8 cellular contexts compared by ENCODE assay signal in genomic region chr1:117605811-117606607, GRCh38. TPM values are rescaled to one million over a fixed set of nuclear protein-coding genes. Genes with fewer than 3 reads are reported as not detected.
DNase-seq lines count a peak whose midpoint lies in the region; FAIRE-seq and TF ChIP-seq lines count a peak whose summit lies in the region.

TSS of gene TENT5C (plus strand) at chr1:117606048. CDS start at chr1:117622869, 16,821 bp downstream.

- peak within 1 kb of the TSS; percentile 59 for H2AFZ ChIP-seq in neural cell (ENCODE audit: low read depth, low read length)

- H3K36me3 ChIP-seq in HAP-1 (replicated peaks) (no peaks in the 10 kb centered on the region), MG63 (no peaks in the 10 kb centered on the region), neural cell (ENCODE audit: insufficient read depth, low read length) (no peaks in the 10 kb centered on the region)

- peaks cover 39% of the 10 kb centered on the region for H3K4me1 Mint-ChIP-seq in stimulated activated naive CD8-positive, alpha-beta T cell treated with anti-CD3 and anti-CD28 coated beads, Interleukin-15, Interleukin-2, amounts not matched to agents 100 ng/mL and 50 ng/mL, for 24 hours (ENCODE audit: low read depth)

- H3K9me2 ChIP-seq in neural cell (ENCODE audit: insufficient read depth, low read length) = no peaks in the 10 kb centered on the region

- H3F3A ChIP-seq in neural cell (ENCODE audit: insufficient read depth, low read length, poor library complexity, severe bottlenecking) = no peaks in the 10 kb centered on the region

- H3K4me1 ChIP-seq in HAP-1 = no peaks in the 10 kb centered on the region

- H3K4me3 Mint-ChIP-seq in stimulated activated naive CD8-positive, alpha-beta T cell treated with anti-CD3 and anti-CD28 coated beads, Interleukin-15, Interleukin-2, amounts not matched to agents 100 ng/mL and 50 ng/mL, for 24 hours = peak within 1 kb of the TSS; percentile 95

- no peaks in the 10 kb centered on the region for H4K20me1 ChIP-seq in neural cell (ENCODE audit: insufficient read depth)

- no peaks in the 10 kb centered on the region for H3K36me3 Mint-ChIP-seq in stimulated activated naive CD8-positive, alpha-beta T cell treated with anti-CD3 and anti-CD28 coated beads, Interleukin-15, Interleukin-2, amounts not matched to agents 100 ng/mL and 50 ng/mL, for 24 hours (ENCODE audit: low read depth)

- no peaks in the 10 kb centered on the region for H3K27me3 Mint-ChIP-seq in stimulated activated naive CD8-positive, alpha-beta T cell treated with anti-CD3 and anti-CD28 coated beads, Interleukin-15, Interleukin-2, amounts not matched to agents 100 ng/mL and 50 ng/mL, for 24 hours

- no peaks in the 10 kb centered on the region for H3K9me3 Mint-ChIP-seq in stimulated activated naive CD8-positive, alpha-beta T cell treated with anti-CD3 and anti-CD28 coated beads, Interleukin-15, Interleukin-2, amounts not matched to agents 100 ng/mL and 50 ng/mL, for 24 hours

- H3K9ac ChIP-seq in neural cell (ENCODE audit: low read length) = peak within 1 kb of the TSS; percentile 50

- no peak within 1 kb of the TSS for H3K27ac ChIP-seq in neural cell (ENCODE audit: low read length)

- TF ChIP-seq EP300 in neural cell (conservative IDR thresholded peaks at IDR 0.05; ENCODE audit: poor library complexity, severe bottlenecking) = no peak

- H3K9me3 ChIP-seq in HAP-1 = no peaks in the 10 kb centered on the region
- H3K9me3 ChIP-seq in MG63 = no peaks in the 10 kb centered on the region
- no peaks in the 10 kb centered on the region for H3K9me3 ChIP-seq in neural cell (ENCODE audit: low read length)

- H3K27ac Mint-ChIP-seq in stimulated activated naive CD8-positive, alpha-beta T cell treated with anti-CD3 and anti-CD28 coated beads, Interleukin-15, Interleukin-2, amounts not matched to agents 100 ng/mL and 50 ng/mL, for 24 hours = peak within 1 kb of the TSS; percentile 94

- H3K4me2 ChIP-seq in neural cell (ENCODE audit: low read length) = peak within 1 kb of the TSS; percentile 75

- TF ChIP-seq CTCF in foreskin fibroblast (IDR thresholded peaks at IDR 0.05; ENCODE audit: low read depth, low read length) (no peak), neural cell (IDR thresholded peaks at IDR 0.05; ENCODE audit: poor library complexity, severe bottlenecking) (no peak)

- FAIRE-seq in G401.6 (lab: Jason Lieb, UNC) = peak; percentile 85

- in situ Hi-C loops in HAP-1 (cut with MboI; ENCODE audit: low sequenced_read_pairs) = no loop called here

- no peaks in the 10 kb centered on the region for H3K79me2 ChIP-seq in neural cell (replicated peaks; ENCODE audit: insufficient read depth, low read length)

- H3K27me3 ChIP-seq in HAP-1 (ENCODE audit: low read depth) (peaks cover 17% of the 10 kb centered on the region), MG63 (no peaks in the 10 kb centered on the region), neural cell (ENCODE audit: insufficient read depth, low read depth, low read length) (peaks cover 37% of the 10 kb centered on the region)

- TF ChIP-seq RAD21 in neural cell (conservative IDR thresholded peaks at IDR 0.05) = no peak

- DNase-seq in HAP-1 (ENCODE audit: low spot score in 2 of 2) = peak; percentile 91 to 97
- DNase-seq in MG63 = peak; percentile 96
- DNase-seq in SHP77 (lab: John Stamatoyannopoulos, UW) = peak; percentile 95 to 96
- DNase-seq in activated effector memory CD4-positive, alpha-beta T cell treated with anti-CD3 and anti-CD28 coated beads, Interleukin-2, amount 50 U/mL, for 16 hours = peak; percentile 99
- peak; percentile 95 to 98 for DNase-seq in foreskin fibroblast

- H3K4me3 ChIP-seq in HAP-1 (peak within 1 kb of the TSS; percentile 55), MG63 (peak within 1 kb of the TSS; percentile 58), foreskin fibroblast (ENCODE audit: low read depth in 1 of 2, low read length in 2 of 2) (peak within 1 kb of the TSS; percentile 85 to 92), neural cell (ENCODE audit: low read length) (peak within 1 kb of the TSS; percentile 85)

TF ChIP-seq in neural cell, 6 proteins besides CTCF, POLR2A, EP300 and RAD21:
- TF ChIP-seq SMC3 (conservative IDR thresholded peaks at IDR 0.05; ENCODE audit: poor library complexity) (peak; percentile 12), POLR2AphosphoS5 (IDR thresholded peaks at IDR 0.05) (peak; percentile 7), EZH2 (IDR thresholded peaks at IDR 0.05; ENCODE audit: borderline replicate concordance, insufficient read depth, low read length, poor library complexity, severe bottlenecking) (no peak), REST (IDR thresholded peaks at IDR 0.05; ENCODE audit: borderline replicate concordance) (no peak), TAF1 (IDR thresholded peaks at IDR 0.05; ENCODE audit: low read depth) (no peak), MXI1 (conservative IDR thresholded peaks at IDR 0.05; ENCODE audit: poor library complexity, severe bottlenecking) (peak; percentile 57)

RNA-seq across cellular contexts. Expression of gene TENT5C, which starts in this region (rescaled TPM):
- total RNA-seq in MG63 (2014; rRNA removed; shearing (Covaris generic); ENCODE audit: low replicate concordance) = 6.2 and 6.4 TPM in 2 replicates
- 0.05 and 0.42 TPM in 2 replicates for polyA plus RNA-seq in neural cell
- polyA minus RNA-seq in neural cell = not detected in 2 replicates
